In genomic region chr15:81362790-81363189, GRCh38 we compare ENCODE assay signal across 28 cellular contexts. TPM values are rescaled to one million over a fixed set of nuclear protein-coding genes. Genes with fewer than 3 reads are reported as not detected.
"Had no signal": no experiment of that assay in that cellular context is flagged by ENCODE, and none has a peak within 500 bp of the region (broad histone marks: within the 10 kb centered on the region; RNA-seq: fewer than 3 reads in every experiment).

No MANE protein-coding gene starts in this region.

- DNase-seq: activated B cell treated with CpG ODN at 0.5 μM for 24 hours; activated CD4-positive, alpha-beta T cell treated with anti-CD3 and anti-CD28 coated beads, Interleukin-2, amount 50 U/mL, for 1 hour; activated CD8-positive, alpha-beta T cell treated with anti-CD3 and anti-CD28 coated beads for 36 hours; activated gamma-delta T cell treated with Interleukin-2 at 50 U/mL for 16 hours; activated naive CD4-positive, alpha-beta T cell treated with anti-CD3 and anti-CD28 coated beads, Interleukin-2, amount 50 U/mL, for 16 hours; activated T-cell treated with anti-CD3 and anti-CD28 coated beads, Interleukin-2, amount 50 U/mL, for 4 hours; amniotic stem cell; endodermal cell; esophagus squamous epithelium; gastrocnemius medialis; glutamatergic neuron; hippocampal formation; left colon; posterior cingulate gyrus; right lobe of liver; stimulated activated CD4-positive, alpha-beta T cell treated with anti-CD3 and anti-CD28 coated beads, Interleukin-12 subunit alpha, Interleukin-12 subunit beta, amount 100 ng/mL, for 4 hours; stimulated activated CD4-positive, alpha-beta T cell treated with anti-CD3 and anti-CD28 coated beads, Interleukin-4, amount 100 ng/mL, for 1 hour; T-helper 2 cell; trophoblast cell had no signal

- H3K27ac ChIP-seq: esophagus squamous epithelium, gastrocnemius medialis, right lobe of liver, skin epidermis, thoracic aorta had no signal

- H3K4me1 ChIP-seq: esophagus squamous epithelium, gastrocnemius medialis, right lobe of liver had no signal

- FAIRE-seq: keratinocyte, urothelium cell line had no signal

- H3K4me3 ChIP-seq: esophagus squamous epithelium, gastrocnemius medialis, lung, right lobe of liver, skin epidermis, thoracic aorta had no signal

- ATAC-seq: activated CD8-positive, alpha-beta T cell treated with anti-CD3 and anti-CD28 coated beads for 36 hours; activated T-cell treated with anti-CD3 and anti-CD28 coated beads, Interleukin-2, amount 50 U/mL, for 4 hours; activated T-helper 17 cell treated with anti-CD3 and anti-CD28 coated beads, Interleukin-2, amount 50 U/mL, for 72 hours; gastrocnemius medialis; left colon; right lobe of liver had no signal

- H3K27me3 ChIP-seq: esophagus squamous epithelium, gastrocnemius medialis, right lobe of liver had no signal

- H3K36me3 ChIP-seq: esophagus squamous epithelium, gastrocnemius medialis, thoracic aorta had no signal

- H3K9me3 ChIP-seq: esophagus squamous epithelium, gastrocnemius medialis, right lobe of liver, thoracic aorta had no signal

RNA-seq across cellular contexts. Expression of gene TMC3, which starts 11.2 kb away (rescaled TPM):
- total RNA-seq: activated B cell treated with CpG ODN at 0.5 μM for 24 hours; activated CD8-positive, alpha-beta T cell treated with anti-CD3 and anti-CD28 coated beads for 36 hours; activated T-cell treated with anti-CD3 and anti-CD28 coated beads, Interleukin-2, amount 50 U/mL, for 4 hours; activated T-helper 17 cell treated with anti-CD3 and anti-CD28 coated beads, Interleukin-2, amount 50 U/mL, for 72 hours; endodermal cell; esophagus squamous epithelium; gastrocnemius medialis; left colon; mesenteric fat pad; osteoblast; subcutaneous adipose tissue had no signal
- polyA plus RNA-seq: keratinocyte, lung had no signal
